In genomic region chr12:100720016-100720654, GRCh38 we compare ENCODE assay signal across 20 cellular contexts.
DNase-seq lines count a peak whose midpoint lies in the region; ATAC-seq and TF ChIP-seq lines count a peak whose summit lies in the region.
"Had no signal": no experiment of that assay in that cellular context is flagged by ENCODE, and none has a peak within 500 bp of the region (broad histone marks: within the 10 kb centered on the region; RNA-seq: fewer than 3 reads in every experiment).

No MANE protein-coding gene starts in this region.

- H3K27ac ChIP-seq in RWPE1: no peak overlapping the region
- H3K27ac ChIP-seq: HL-60 had no signal

- no peak for TF ChIP-seq CTCF in choroid plexus epithelial cell (conservative IDR thresholded peaks at IDR 0.05; ENCODE audit: low read depth, low read length)
- no peak for TF ChIP-seq CTCF in RWPE1 (conservative IDR thresholded peaks at IDR 0.05; ENCODE audit: low read depth)

- peak; percentile 52 for ATAC-seq in GM18861 (IDR thresholded peaks at IDR 0.05; ENCODE audit: unreplicated experiment)
- ATAC-seq in HG03571 (IDR thresholded peaks at IDR 0.05; ENCODE audit: unreplicated experiment): peak; percentile 47
- peak; percentile 66 for ATAC-seq in left colon
- ATAC-seq: CD8-positive, alpha-beta T cell; SK-N-SH treated with all-trans-retinoic acid at 6 μM for 48 hours had no signal

- intact Hi-C loops in left colon (cut with DNase I, micrococcal nuclease): no loop called here

- DNase-seq in choroid plexus epithelial cell (ENCODE audit: low read depth) (peak; percentile 25), left colon (peak in 1 of 2 donors; percentile 31), RWPE1 (ENCODE audit: low spot score) (no peak), DMS 273 treated with DMSO at 0.1 percent for 48 hours (lab: John Stamatoyannopoulos, UW) (no peak), NCI-H226 (no peak)
- DNase-seq in stimulated activated CD4-positive, alpha-beta T cell treated with anti-CD3 and anti-CD28 coated beads, Interleukin-12 subunit alpha, Interleukin-12 subunit beta, amount 100 ng/mL, for 4 hours: no peak
- DNase-seq: ACHN; BE2C; CD8-positive, alpha-beta T cell; KBM-7; NCI-H1092; NCI-H2107; NCI-H345; NCI-H526 treated with DMSO at 0.1 percent for 48 hours; SHP77 had no signal

- CTCF ChIA-PET in RWPE1 (lab: Yijun Ruan, JAX): interaction anchor here (0.6 kb wide), 1 partner anchor 49 kb away, joined by 3 read pairs; no protein-coding TSS in a partner anchor

- POLR2A ChIA-PET in RWPE1 (lab: Yijun Ruan, JAX; ENCODE audit: low non-redundant PET): no interaction called here

- no peak overlapping the region for H3K4me3 ChIP-seq in choroid plexus epithelial cell (ENCODE audit: low read depth, low read length)
- H3K4me3 ChIP-seq: HAP-1 had no signal
